11 cellular contexts compared by ENCODE assay signal in genomic region chr7:117728858-117729257, GRCh38.
DNase-seq lines count a peak whose midpoint lies in the region; ATAC-seq and TF ChIP-seq lines count a peak whose summit lies in the region.
"Had no signal": no experiment of that assay in that cellular context is flagged by ENCODE, and none has a peak within 500 bp of the region (broad histone marks: within the 10 kb centered on the region; RNA-seq: fewer than 3 reads in every experiment).

No MANE protein-coding gene starts in this region.

- H3K27ac ChIP-seq in A673 (ENCODE audit: low read depth, low read length, poor library complexity, severe bottlenecking) (peak overlapping the region; percentile 22), H9 (ENCODE audit: insufficient read length, low read depth, low read length) (no peak overlapping the region), spleen (no peak overlapping the region)
- H3K27ac ChIP-seq: KMS-11 had no signal

- H3K23me2 ChIP-seq in H9 (ENCODE audit: insufficient read length, low read depth, low read length, poor library complexity, severe bottlenecking): no peaks in the 10 kb centered on the region

- H2BK12ac ChIP-seq in H9 (ENCODE audit: insufficient read length, low read depth, low read length): no peak overlapping the region

- H2BK120ac ChIP-seq in H9 (ENCODE audit: low read depth, low read length, poor library complexity, severe bottlenecking): no peak overlapping the region

- no peak overlapping the region for H3K23ac ChIP-seq in H9 (ENCODE audit: insufficient read length, low read depth, low read length)

- peaks cover 3% of the 10 kb centered on the region for H3K36me3 ChIP-seq in A673 (ENCODE audit: insufficient read depth, low read length, poor library complexity, severe bottlenecking)
- peaks cover 0 to 22% (median 0%) of the 10 kb centered on the region in 6 donors for H3K36me3 ChIP-seq in spleen

- POLR2A ChIA-PET in A673 (lab: Charles Lee; ENCODE audit: low non-redundant PET): no interaction called here

- H2AK5ac ChIP-seq in H9 (ENCODE audit: insufficient read length, low read length): no peak overlapping the region

- peak; percentile 56 for ATAC-seq in GM21717 (IDR thresholded peaks at IDR 0.05; ENCODE audit: unreplicated experiment)

- H3K9me3 Mint-ChIP-seq in H9: no peaks in the 10 kb centered on the region

- no peak overlapping the region for H2AFZ ChIP-seq in H9 (ENCODE audit: low read length)

- H3K79me1 ChIP-seq in H9 (ENCODE audit: insufficient read depth, low read depth, low read length, poor library complexity, severe bottlenecking): no peaks in the 10 kb centered on the region

- H3K27me3 ChIP-seq in A673 (replicated peaks; ENCODE audit: insufficient read depth, low read depth, low read length, poor library complexity) (no peaks in the 10 kb centered on the region), H9 (ENCODE audit: insufficient read depth, low read length) (no peaks in the 10 kb centered on the region), spleen (replicated peaks in 1 of 7) (no peaks in the 10 kb centered on the region)

- peak; percentile 89 for DNase-seq in A673 (ENCODE audit: low spot score)
- peak; percentile 14 for DNase-seq in NB4 (ENCODE audit: low read depth)
- DNase-seq in globus pallidus (ENCODE audit: low spot score): peak; percentile 90
- no peak for DNase-seq in effector CD8-positive, alpha-beta T cell (lab: John Stamatoyannopoulos, UW)
- no peak for DNase-seq in H9
- no peak for DNase-seq in GM19238 (ENCODE audit: insufficient read length, low spot score)
- no peak for DNase-seq in spleen
- DNase-seq: ACHN; stimulated activated CD8-positive, alpha-beta memory T cell treated with anti-CD3 and anti-CD28 coated beads, Interleukin-4, amount 100 ng/mL, for 48 hours had no signal

- no peaks in the 10 kb centered on the region for H3K9me3 ChIP-seq in A673 (ENCODE audit: low read depth, low read length, poor library complexity, severe bottlenecking)
- H3K9me3 ChIP-seq in H9 (ENCODE audit: control insufficient read depth, low read depth, low read length): no peaks in the 10 kb centered on the region
- no peaks in the 10 kb centered on the region for H3K9me3 ChIP-seq in spleen

- no peak for TF ChIP-seq CTCF in A673 (conservative IDR thresholded peaks at IDR 0.05; ENCODE audit: low read depth, low read length)
- no peak for TF ChIP-seq CTCF in NB4 (IDR thresholded peaks at IDR 0.05; ENCODE audit: low read depth, low read length)
- TF ChIP-seq CTCF in H9 (conservative IDR thresholded peaks at IDR 0.05): no peak
- no peak for TF ChIP-seq CTCF in spleen (IDR thresholded peaks at IDR 0.05 in 8 of 11, conservative IDR thresholded peaks at IDR 0.05 in 3 of 11)

- no peak overlapping the region for H4K91ac ChIP-seq in H9 (ENCODE audit: insufficient read length, low read depth, low read length)

- H3K18ac ChIP-seq in H9 (ENCODE audit: insufficient read length, low read depth, low read length): no peak overlapping the region

- H3K14ac ChIP-seq in H9 (ENCODE audit: insufficient read depth, low read length): no peak overlapping the region

- H3K36me3 Mint-ChIP-seq in H9 (ENCODE audit: insufficient read depth in 1 of 3, low read depth in 3 of 3): peaks cover 9 to 32% (median 28%) of the 10 kb centered on the region in 3 experiments; a peak in 6 of 7 replicates

- no peak overlapping the region for H3K4me2 ChIP-seq in H9 (ENCODE audit: insufficient read depth, insufficient read length, low read length)
- H3K4me2 ChIP-seq: KMS-11 had no signal

- H3K4me3 ChIP-seq in A673 (ENCODE audit: low read depth, low read length, poor library complexity, severe bottlenecking) (no peak overlapping the region), NB4 (ENCODE audit: low read depth, low read length) (no peak overlapping the region), spleen (no peak overlapping the region)

- H3K4me1 Mint-ChIP-seq in H9: peaks cover 6 to 7% of the 10 kb centered on the region in 2 experiments

- H4K20me1 ChIP-seq in H9 (ENCODE audit: control insufficient read depth, insufficient read depth, insufficient read length): no peaks in the 10 kb centered on the region

- no peak overlapping the region for H3K9ac ChIP-seq in H9 (ENCODE audit: extremely low read depth, insufficient read length, low read length)
- H3K9ac ChIP-seq: KMS-11 had no signal

- no CpG with 5 or more reads among the region's 5 CpGs for WGBS in H9 (ENCODE audit: extremely low coverage, insufficient read length, low lambda C conversion rate)
- WGBS in spleen, 5 donors: 52 to 69% (median 64%) methylated on average over 5 of the region's 5 CpGs

- no peak overlapping the region for H4K5ac ChIP-seq in H9 (ENCODE audit: insufficient read length, low read depth, low read length)

- H3K4me1 ChIP-seq in A673 (ENCODE audit: insufficient read depth, low read length, poor library complexity, severe bottlenecking): peaks cover 28% of the 10 kb centered on the region
- no peaks in the 10 kb centered on the region for H3K4me1 ChIP-seq in H9 (ENCODE audit: insufficient read depth, low read length)
- no peaks in the 10 kb centered on the region for H3K4me1 ChIP-seq in spleen

- no peaks in the 10 kb centered on the region for H3K79me2 ChIP-seq in H9 (ENCODE audit: insufficient read depth, low read length)

- H3K4ac ChIP-seq in H9 (ENCODE audit: low read depth, low read length): no peak overlapping the region

- H3K56ac ChIP-seq in H9 (ENCODE audit: insufficient read length, low read depth, low read length): no peak overlapping the region

- TF ChIP-seq POLR2A in NB4 (IDR thresholded peaks at IDR 0.05; ENCODE audit: extremely low read depth, insufficient read length): no peak
- TF ChIP-seq POLR2A in spleen (IDR thresholded peaks at IDR 0.05): no peak

- CTCF ChIA-PET in A673 (lab: Charles Lee): no interaction called here

- H3K27ac Mint-ChIP-seq in H9: no peak overlapping the region

- H2BK5ac ChIP-seq in H9 (ENCODE audit: insufficient read length, low read length): no peak overlapping the region

- no peak overlapping the region for H3T11ph ChIP-seq in H9 (ENCODE audit: low read length)

- intact Hi-C loops in A673 (cut with micrococcal nuclease; ENCODE audit: unreplicated experiment): no loop called here
- intact Hi-C loops in spleen (cut with DNase I; ENCODE audit: low total_unique reads): no loop called here

- H2BK15ac ChIP-seq in H9 (ENCODE audit: low read depth, low read length): no peak overlapping the region

- H3K4me3 Mint-ChIP-seq in H9: no peak overlapping the region

- no TSS peak for BruUV-seq in A673 (replicated peaks; lab: Mats Ljungman, UMichigan)

- H2BK20ac ChIP-seq in H9 (ENCODE audit: low read depth, low read length, poor library complexity, severe bottlenecking): no peak overlapping the region

- H4K8ac ChIP-seq in H9 (replicated peaks; ENCODE audit: insufficient read length, low read depth, low read length): no peak overlapping the region

- H3K27me3 Mint-ChIP-seq in H9 (ENCODE audit: low read depth): no peaks in the 10 kb centered on the region

Comparison
In these comparisons a context has a peak if more than half of its experiments do, and no peak if none do; other contexts are left out.
1. DNase-seq: peak in A673 (single experiment), NB4 (single experiment) and globus pallidus (single experiment); none in effector CD8-positive, alpha-beta T cell (single experiment), H9 (single experiment), GM19238 (single experiment) and spleen (single experiment).